In genomic region chr4:39565925-39566630, GRCh38 we compare ENCODE assay signal across 14 cellular contexts. TPM values are rescaled to one million over a fixed set of nuclear protein-coding genes. Genes with fewer than 3 reads are reported as not detected.
DNase-seq lines count a peak whose midpoint lies in the region; FAIRE-seq and TF ChIP-seq lines count a peak whose summit lies in the region.
"Had no signal": no experiment of that assay in that cellular context is flagged by ENCODE, and none has a peak within 500 bp of the region (broad histone marks: within the 10 kb centered on the region; RNA-seq: fewer than 3 reads in every experiment).

No MANE protein-coding gene starts in this region.

- intact Hi-C loops in esophagus muscularis mucosa (cut with DNase I) (no loop called here), posterior cingulate gyrus (cut with DNase I) (no loop called here)

- no peak for TF ChIP-seq CTCF in esophagus muscularis mucosa (IDR thresholded peaks at IDR 0.05)

- no peak for FAIRE-seq in urothelium cell line (lab: Jason Lieb, UNC)

- no peak for TF ChIP-seq EP300 in esophagus muscularis mucosa (IDR thresholded peaks at IDR 0.05)

- TF ChIP-seq POLR2A in esophagus muscularis mucosa (IDR thresholded peaks at IDR 0.05; ENCODE audit: low read depth) = no peak

- H3K4me3 ChIP-seq in esophagus muscularis mucosa = no peak overlapping the region
- H3K4me3 ChIP-seq: testis had no signal

- H3K4me1 ChIP-seq in esophagus muscularis mucosa = peaks cover 0 to 4% (median 0%) of the 10 kb centered on the region in 4 donors
- H3K4me1 ChIP-seq: testis had no signal

- 81% methylated on average over 6 of the region's 6 CpGs for WGBS in esophagus muscularis mucosa

- H3K27me3 ChIP-seq in esophagus muscularis mucosa = no peaks in the 10 kb centered on the region
- H3K27me3 ChIP-seq: neutrophil, testis had no signal

- DNase-seq in HCEC 1CT = peak; percentile 89
- peak; percentile 95 for DNase-seq in amniotic epithelial cell (ENCODE audit: low read depth)
- DNase-seq in glomerular endothelial cell (ENCODE audit: extremely low read depth, low read depth, low spot score) = peak; percentile 18
- DNase-seq in urothelium cell line (ENCODE audit: low spot score) = peak; percentile 61
- no peak for DNase-seq in esophagus muscularis mucosa (ENCODE audit: extremely low spot score)
- no peak for DNase-seq in central memory CD4-positive, alpha-beta T cell
- DNase-seq in posterior cingulate gyrus = no peak
- DNase-seq: activated CD4-positive, alpha-beta memory T cell treated with anti-CD3 and anti-CD28 coated beads for 36 hours; GF-D8; left colon; NCI-H446; stimulated activated CD4-positive, alpha-beta T cell treated with anti-CD3 and anti-CD28 coated beads, Interleukin-4, amount 100 ng/mL, for 4 hours; testis had no signal

- no peaks in the 10 kb centered on the region for H3K9me3 ChIP-seq in esophagus muscularis mucosa
- H3K9me3 ChIP-seq: neutrophil, testis had no signal

- peaks cover 0 to 49% (median 18%) of the 10 kb centered on the region in 4 donors for H3K36me3 ChIP-seq in esophagus muscularis mucosa
- H3K36me3 ChIP-seq: neutrophil had no signal

- no peak overlapping the region for H3K27ac ChIP-seq in esophagus muscularis mucosa (replicated peaks in 1 of 4)
- H3K27ac ChIP-seq: neutrophil, testis had no signal

RNA-seq across cellular contexts. Expression of gene UGDH, which starts 38.8 kb away (rescaled TPM):
- total RNA-seq in glomerular endothelial cell (84.4 and 86.7 TPM in 2 replicates), esophagus muscularis mucosa (100 to 1,000 TPM in 1 of 4 donors, 10 to 100 TPM in 3; 36.4 to 180 (median 42.1) TPM)

Comparison
In these comparisons a context has a peak if more than half of its experiments do, and no peak if none do; other contexts are left out.
1. DNase-seq: peak in HCEC 1CT (single experiment), amniotic epithelial cell (single experiment), glomerular endothelial cell (single experiment) and urothelium cell line (single experiment); none in esophagus muscularis mucosa (single experiment), central memory CD4-positive, alpha-beta T cell (single experiment) and posterior cingulate gyrus (0 of 10).